In the genomic region with DNA sequence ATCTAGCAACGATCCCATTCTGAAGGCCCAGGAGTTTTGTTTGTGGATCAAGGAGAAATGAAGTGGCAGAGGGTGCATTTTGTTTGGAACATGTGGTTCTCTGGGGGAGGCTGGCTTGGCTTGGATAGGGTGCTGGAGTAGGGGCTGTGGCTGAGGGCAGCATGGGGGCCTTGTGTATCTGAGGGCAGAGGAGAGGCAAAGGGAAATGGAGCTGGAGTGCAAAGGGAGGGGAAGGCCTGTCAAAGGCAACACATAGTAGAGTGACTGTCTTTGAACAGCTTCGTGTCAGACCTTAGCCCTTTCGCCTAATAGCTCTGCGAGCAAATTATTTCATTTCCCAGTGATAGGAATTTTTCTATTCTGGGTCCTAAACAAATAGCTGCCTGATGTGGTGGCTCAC, we compare ENCODE assay signal across 1 cellular context.
TF ChIP-seq lines count a peak whose summit lies in the region.

No MANE protein-coding gene starts in this region.

TF ChIP-seq in GM23338, 12 proteins besides CTCF, POLR2A, EP300 and RAD21:
- TF ChIP-seq, protein P1, sequence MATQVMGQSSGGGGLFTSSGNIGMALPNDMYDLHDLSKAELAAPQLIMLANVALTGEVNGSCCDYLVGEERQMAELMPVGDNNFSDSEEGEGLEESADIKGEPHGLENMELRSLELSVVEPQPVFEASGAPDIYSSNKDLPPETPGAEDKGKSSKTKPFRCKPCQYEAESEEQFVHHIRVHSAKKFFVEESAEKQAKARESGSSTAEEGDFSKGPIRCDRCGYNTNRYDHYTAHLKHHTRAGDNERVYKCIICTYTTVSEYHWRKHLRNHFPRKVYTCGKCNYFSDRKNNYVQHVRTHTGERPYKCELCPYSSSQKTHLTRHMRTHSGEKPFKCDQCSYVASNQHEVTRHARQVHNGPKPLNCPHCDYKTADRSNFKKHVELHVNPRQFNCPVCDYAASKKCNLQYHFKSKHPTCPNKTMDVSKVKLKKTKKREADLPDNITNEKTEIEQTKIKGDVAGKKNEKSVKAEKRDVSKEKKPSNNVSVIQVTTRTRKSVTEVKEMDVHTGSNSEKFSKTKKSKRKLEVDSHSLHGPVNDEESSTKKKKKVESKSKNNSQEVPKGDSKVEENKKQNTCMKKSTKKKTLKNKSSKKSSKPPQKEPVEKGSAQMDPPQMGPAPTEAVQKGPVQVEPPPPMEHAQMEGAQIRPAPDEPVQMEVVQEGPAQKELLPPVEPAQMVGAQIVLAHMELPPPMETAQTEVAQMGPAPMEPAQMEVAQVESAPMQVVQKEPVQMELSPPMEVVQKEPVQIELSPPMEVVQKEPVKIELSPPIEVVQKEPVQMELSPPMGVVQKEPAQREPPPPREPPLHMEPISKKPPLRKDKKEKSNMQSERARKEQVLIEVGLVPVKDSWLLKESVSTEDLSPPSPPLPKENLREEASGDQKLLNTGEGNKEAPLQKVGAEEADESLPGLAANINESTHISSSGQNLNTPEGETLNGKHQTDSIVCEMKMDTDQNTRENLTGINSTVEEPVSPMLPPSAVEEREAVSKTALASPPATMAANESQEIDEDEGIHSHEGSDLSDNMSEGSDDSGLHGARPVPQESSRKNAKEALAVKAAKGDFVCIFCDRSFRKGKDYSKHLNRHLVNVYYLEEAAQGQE (IDR thresholded peaks at IDR 0.05; ENCODE audit: unreplicated experiment): no peak
- TF ChIP-seq ZNF114 (CRISPR knock-in tag; IDR thresholded peaks at IDR 0.05) (no peak), POLR2AphosphoS5 (IDR thresholded peaks at IDR 0.05; ENCODE audit: low read depth) (no peak), EZH2phosphoT487 (IDR thresholded peaks at IDR 0.05; ENCODE audit: unreplicated experiment) (no peak), STAT1 (IDR thresholded peaks at IDR 0.05; ENCODE audit: unreplicated experiment) (no peak), NANOG (IDR thresholded peaks at IDR 0.05; ENCODE audit: borderline replicate concordance) (no peak), JUNB (IDR thresholded peaks at IDR 0.05; ENCODE audit: unreplicated experiment) (no peak), ZNF331 (CRISPR knock-in tag; IDR thresholded peaks at IDR 0.05; ENCODE audit: low read depth) (no peak), EZH2 (IDR thresholded peaks at IDR 0.05; ENCODE audit: low read depth, unreplicated experiment) (no peak), CREB1 (CRISPR knock-in tag; IDR thresholded peaks at IDR 0.05; ENCODE audit: low read depth) (no peak)
- TF ChIP-seq, protein P2, sequence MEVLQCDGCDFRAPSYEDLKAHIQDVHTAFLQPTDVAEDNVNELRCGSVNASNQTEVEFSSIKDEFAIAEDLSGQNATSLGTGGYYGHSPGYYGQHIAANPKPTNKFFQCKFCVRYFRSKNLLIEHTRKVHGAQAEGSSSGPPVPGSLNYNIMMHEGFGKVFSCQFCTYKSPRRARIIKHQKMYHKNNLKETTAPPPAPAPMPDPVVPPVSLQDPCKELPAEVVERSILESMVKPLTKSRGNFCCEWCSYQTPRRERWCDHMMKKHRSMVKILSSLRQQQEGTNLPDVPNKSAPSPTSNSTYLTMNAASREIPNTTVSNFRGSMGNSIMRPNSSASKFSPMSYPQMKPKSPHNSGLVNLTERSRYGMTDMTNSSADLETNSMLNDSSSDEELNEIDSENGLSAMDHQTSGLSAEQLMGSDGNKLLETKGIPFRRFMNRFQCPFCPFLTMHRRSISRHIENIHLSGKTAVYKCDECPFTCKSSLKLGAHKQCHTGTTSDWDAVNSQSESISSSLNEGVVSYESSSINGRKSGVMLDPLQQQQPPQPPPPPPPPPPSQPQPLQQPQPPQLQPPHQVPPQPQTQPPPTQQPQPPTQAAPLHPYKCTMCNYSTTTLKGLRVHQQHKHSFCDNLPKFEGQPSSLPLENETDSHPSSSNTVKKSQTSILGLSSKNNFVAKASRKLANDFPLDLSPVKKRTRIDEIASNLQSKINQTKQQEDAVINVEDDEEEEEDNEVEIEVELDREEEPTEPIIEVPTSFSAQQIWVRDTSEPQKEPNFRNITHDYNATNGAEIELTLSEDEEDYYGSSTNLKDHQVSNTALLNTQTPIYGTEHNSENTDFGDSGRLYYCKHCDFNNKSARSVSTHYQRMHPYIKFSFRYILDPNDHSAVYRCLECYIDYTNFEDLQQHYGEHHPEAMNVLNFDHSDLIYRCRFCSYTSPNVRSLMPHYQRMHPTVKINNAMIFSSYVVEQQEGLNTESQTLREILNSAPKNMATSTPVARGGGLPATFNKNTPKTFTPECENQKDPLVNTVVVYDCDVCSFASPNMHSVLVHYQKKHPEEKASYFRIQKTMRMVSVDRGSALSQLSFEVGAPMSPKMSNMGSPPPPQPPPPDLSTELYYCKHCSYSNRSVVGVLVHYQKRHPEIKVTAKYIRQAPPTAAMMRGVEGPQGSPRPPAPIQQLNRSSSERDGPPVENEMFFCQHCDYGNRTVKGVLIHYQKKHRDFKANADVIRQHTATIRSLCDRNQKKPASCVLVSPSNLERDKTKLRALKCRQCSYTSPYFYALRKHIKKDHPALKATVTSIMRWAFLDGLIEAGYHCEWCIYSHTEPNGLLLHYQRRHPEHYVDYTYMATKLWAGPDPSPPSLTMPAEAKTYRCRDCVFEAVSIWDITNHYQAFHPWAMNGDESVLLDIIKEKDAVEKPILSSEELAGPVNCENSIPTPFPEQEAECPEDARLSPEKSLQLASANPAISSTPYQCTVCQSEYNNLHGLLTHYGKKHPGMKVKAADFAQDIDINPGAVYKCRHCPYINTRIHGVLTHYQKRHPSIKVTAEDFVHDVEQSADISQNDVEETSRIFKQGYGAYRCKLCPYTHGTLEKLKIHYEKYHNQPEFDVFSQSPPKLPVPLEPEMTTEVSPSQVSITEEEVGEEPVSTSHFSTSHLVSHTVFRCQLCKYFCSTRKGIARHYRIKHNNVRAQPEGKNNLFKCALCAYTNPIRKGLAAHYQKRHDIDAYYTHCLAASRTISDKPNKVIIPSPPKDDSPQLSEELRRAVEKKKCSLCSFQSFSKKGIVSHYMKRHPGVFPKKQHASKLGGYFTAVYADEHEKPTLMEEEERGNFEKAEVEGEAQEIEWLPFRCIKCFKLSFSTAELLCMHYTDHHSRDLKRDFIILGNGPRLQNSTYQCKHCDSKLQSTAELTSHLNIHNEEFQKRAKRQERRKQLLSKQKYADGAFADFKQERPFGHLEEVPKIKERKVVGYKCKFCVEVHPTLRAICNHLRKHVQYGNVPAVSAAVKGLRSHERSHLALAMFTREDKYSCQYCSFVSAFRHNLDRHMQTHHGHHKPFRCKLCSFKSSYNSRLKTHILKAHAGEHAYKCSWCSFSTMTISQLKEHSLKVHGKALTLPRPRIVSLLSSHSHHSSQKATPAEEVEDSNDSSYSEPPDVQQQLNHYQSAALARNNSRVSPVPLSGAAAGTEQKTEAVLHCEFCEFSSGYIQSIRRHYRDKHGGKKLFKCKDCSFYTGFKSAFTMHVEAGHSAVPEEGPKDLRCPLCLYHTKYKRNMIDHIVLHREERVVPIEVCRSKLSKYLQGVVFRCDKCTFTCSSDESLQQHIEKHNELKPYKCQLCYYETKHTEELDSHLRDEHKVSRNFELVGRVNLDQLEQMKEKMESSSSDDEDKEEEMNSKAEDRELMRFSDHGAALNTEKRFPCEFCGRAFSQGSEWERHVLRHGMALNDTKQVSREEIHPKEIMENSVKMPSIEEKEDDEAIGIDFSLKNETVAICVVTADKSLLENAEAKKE (CRISPR knock-in tag; IDR thresholded peaks at IDR 0.05): no peak
- TF ChIP-seq, protein P3, sequence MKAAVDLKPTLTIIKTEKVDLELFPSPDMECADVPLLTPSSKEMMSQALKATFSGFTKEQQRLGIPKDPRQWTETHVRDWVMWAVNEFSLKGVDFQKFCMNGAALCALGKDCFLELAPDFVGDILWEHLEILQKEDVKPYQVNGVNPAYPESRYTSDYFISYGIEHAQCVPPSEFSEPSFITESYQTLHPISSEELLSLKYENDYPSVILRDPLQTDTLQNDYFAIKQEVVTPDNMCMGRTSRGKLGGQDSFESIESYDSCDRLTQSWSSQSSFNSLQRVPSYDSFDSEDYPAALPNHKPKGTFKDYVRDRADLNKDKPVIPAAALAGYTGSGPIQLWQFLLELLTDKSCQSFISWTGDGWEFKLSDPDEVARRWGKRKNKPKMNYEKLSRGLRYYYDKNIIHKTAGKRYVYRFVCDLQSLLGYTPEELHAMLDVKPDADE (IDR thresholded peaks at IDR 0.05): no peak
